Comparison of ENCODE assay signal across 8 cellular contexts in the genomic region with DNA sequence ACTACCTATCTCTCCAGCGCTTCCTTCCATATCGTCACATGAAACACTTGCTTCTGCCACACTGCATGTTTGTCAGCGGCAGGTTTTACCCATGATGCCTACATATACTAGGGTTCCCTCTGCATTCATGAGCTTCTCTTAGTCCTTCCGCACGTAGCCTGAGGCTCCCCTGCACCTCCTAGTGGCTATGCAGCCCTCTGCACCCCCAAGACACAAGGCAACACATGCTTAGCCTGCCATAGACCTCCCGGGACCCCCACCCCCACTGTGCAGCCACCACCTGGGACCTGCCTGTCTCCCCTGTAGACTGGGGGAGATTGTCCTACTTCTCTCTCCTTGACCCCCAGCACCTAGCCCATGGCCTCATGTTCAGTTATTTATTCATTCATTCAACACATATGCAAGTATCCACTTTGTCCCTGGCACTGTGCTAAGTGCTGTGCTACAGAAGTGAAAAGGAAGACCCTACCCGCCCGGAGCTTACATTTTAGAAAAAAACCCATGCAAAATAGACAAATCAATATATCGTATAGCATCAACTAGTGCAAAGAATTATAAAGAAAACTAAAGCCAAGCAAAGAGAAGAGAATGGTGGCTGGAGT. TPM values are rescaled to one million over a fixed set of nuclear protein-coding genes. Genes with fewer than 3 reads are reported as not detected.
DNase-seq lines count a peak whose midpoint lies in the region; ATAC-seq and TF ChIP-seq lines count a peak whose summit lies in the region.

No MANE protein-coding gene starts in this region.

- intact Hi-C loops in left ventricle myocardium superior (cut with micrococcal nuclease) = loop anchor here (5.0 kb wide), 1 partner anchor 182 kb away; no protein-coding TSS in a partner anchor

- POLR2A ChIA-PET in HEK293T (lab: Yijun Ruan, JAX) = no interaction called here

- no peak for TF ChIP-seq POLR2A in NB4 (IDR thresholded peaks at IDR 0.05; ENCODE audit: extremely low read depth, insufficient read length)

- TF ChIP-seq CTCF in NB4 (IDR thresholded peaks at IDR 0.05; ENCODE audit: low read depth, low read length) = peak; percentile 94

- H3K4me3 ChIP-seq in NB4 (ENCODE audit: low read depth, low read length) = no peak overlapping the region

- CTCF ChIA-PET in HEK293T (lab: Yijun Ruan, JAX) = interaction anchor here (0.7 to 1.0 kb wide), 4 partner anchors 10 to 119 kb away, joined by 3 to 9 read pairs (median 3); no protein-coding TSS in a partner anchor

- ATAC-seq in left ventricle myocardium superior = peak; percentile 76

- DNase-seq in NCI-H1092 treated with DMSO at 0.1 percent for 48 hours (lab: John Stamatoyannopoulos, UW) (peak; percentile 11), NCI-H1092 (lab: John Stamatoyannopoulos, UW) (no peak), HEK293T (ENCODE audit: extremely low spot score) (peak; percentile 45), NB4 (ENCODE audit: low read depth) (peak; percentile 68), left ventricle myocardium superior (peak; percentile 62), NCI-H1694 (lab: John Stamatoyannopoulos, UW) (no peak)
- peak; percentile 46 for DNase-seq in activated naive CD4-positive, alpha-beta T cell treated with Interleukin-2 at 50 U/mL for 16 hours
- DNase-seq in stimulated activated CD4-positive, alpha-beta T cell treated with anti-CD3 and anti-CD28 coated beads, Interleukin-4, amount 100 ng/mL, for 1 hour = peak; percentile 15

TF ChIP-seq in HEK293T, 16 proteins besides CTCF, POLR2A, EP300 and RAD21:
- TF ChIP-seq ARNT (IDR thresholded peaks at IDR 0.05) = no peak
- no peak for TF ChIP-seq SUZ12 (IDR thresholded peaks at IDR 0.05)
- TF ChIP-seq FOXA1 (IDR thresholded peaks at IDR 0.05) = no peak
- TF ChIP-seq ELF4 (IDR thresholded peaks at IDR 0.05) = no peak
- no peak for TF ChIP-seq ZNF384 (IDR thresholded peaks at IDR 0.05)
- TF ChIP-seq FOXM1 (IDR thresholded peaks at IDR 0.05; ENCODE audit: borderline replicate concordance) = no peak
- no peak for TF ChIP-seq CTBP1 (IDR thresholded peaks at IDR 0.05; ENCODE audit: borderline replicate concordance)
- no peak for TF ChIP-seq SP1 (IDR thresholded peaks at IDR 0.05)
- TF ChIP-seq TARDBP (IDR thresholded peaks at IDR 0.05) = no peak
- TF ChIP-seq LEF1 (IDR thresholded peaks at IDR 0.05; ENCODE audit: borderline replicate concordance) = no peak
- no peak for TF ChIP-seq HDGF (IDR thresholded peaks at IDR 0.05; ENCODE audit: borderline replicate concordance)
- TF ChIP-seq BHLHE40 (IDR thresholded peaks at IDR 0.05; ENCODE audit: borderline replicate concordance) = no peak
- no peak for TF ChIP-seq L3MBTL2 (conservative IDR thresholded peaks at IDR 0.05)
- no peak for TF ChIP-seq NFRKB (IDR thresholded peaks at IDR 0.05)
- TF ChIP-seq FOXK2 (IDR thresholded peaks at IDR 0.05) = no peak

RNA-seq across cellular contexts. Expression of a gene that starts 23.5 kb away (rescaled TPM):
- 17.6 TPM for total RNA-seq in left ventricle myocardium superior

RNA-seq across cellular contexts. Expression of a gene that starts 30.9 kb away (rescaled TPM):
- not detected for total RNA-seq in left ventricle myocardium superior

RNA-seq across cellular contexts. Expression of a gene that starts 49.4 kb away (rescaled TPM):
- 12.2 TPM for total RNA-seq in left ventricle myocardium superior

Comparison
In these comparisons a context has a peak if more than half of its experiments do, and no peak if none do; other contexts are left out.
1. DNase-seq: peak in NCI-H1092 treated with DMSO at 0.1 percent for 48 hours (single experiment), HEK293T (single experiment), NB4 (single experiment), activated naive CD4-positive, alpha-beta T cell treated with Interleukin-2 at 50 U/mL for 16 hours (single experiment), left ventricle myocardium superior (single experiment) and stimulated activated CD4-positive, alpha-beta T cell treated with anti-CD3 and anti-CD28 coated beads, Interleukin-4, amount 100 ng/mL, for 1 hour (single experiment); none in NCI-H1092 (single experiment) and NCI-H1694 (single experiment).